1 cellular context compared by ENCODE assay signal in the genomic region with DNA sequence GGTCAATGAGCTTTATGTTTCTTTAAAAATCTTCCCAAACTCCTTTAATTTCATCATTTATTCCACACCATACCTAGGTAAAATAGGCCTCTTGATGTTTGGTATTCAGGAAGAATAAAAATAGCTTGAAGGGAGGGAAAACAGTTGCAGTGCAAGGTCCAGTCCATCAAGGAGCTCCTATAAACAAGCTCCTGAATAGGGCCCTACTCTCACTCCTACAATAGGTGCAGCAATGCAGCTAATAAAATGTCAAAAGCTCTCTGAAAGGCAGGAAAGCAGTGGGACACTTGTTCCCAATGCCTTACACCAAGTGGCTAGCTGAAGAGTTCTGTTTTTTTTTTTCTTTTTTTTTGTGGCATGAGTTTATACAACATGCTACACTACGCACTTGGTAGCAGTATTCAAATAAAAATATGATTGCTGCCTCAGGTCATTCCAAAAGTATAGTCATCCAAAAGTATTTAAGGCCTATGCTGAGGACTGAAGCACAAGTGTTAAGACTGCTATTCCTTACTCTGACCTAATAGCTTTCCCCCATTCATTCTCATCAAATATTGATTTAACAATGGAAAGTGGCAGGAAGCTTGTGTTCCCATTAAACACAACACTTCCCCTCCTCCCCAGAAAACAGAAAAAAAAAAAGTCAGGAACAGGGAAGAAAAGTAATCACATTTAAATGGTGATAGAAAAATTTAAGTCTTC.
TF ChIP-seq lines count a peak whose summit lies in the region.

No MANE protein-coding gene starts in this region.

TF ChIP-seq in H1, 55 proteins besides CTCF, POLR2A, EP300 and RAD21:
- TF ChIP-seq SAP30 (IDR thresholded peaks at IDR 0.05; ENCODE audit: insufficient read depth, insufficient replicate concordance, low read length) = no peak
- no peak for TF ChIP-seq JUN (IDR thresholded peaks at IDR 0.05; ENCODE audit: low read depth, low read length)
